In genomic region chr1:42136466-42136865, GRCh38 we compare ENCODE assay signal across 24 cellular contexts. TPM values are rescaled to one million over a fixed set of nuclear protein-coding genes. Genes with fewer than 3 reads are reported as not detected.
"Had no signal": no experiment of that assay in that cellular context is flagged by ENCODE, and none has a peak within 500 bp of the region (broad histone marks: within the 10 kb centered on the region; RNA-seq: fewer than 3 reads in every experiment).

No MANE protein-coding gene starts in this region.

- H3K36me3 ChIP-seq: esophagus squamous epithelium, gastrocnemius medialis, left lung, upper lobe of right lung had no signal

- H3K27ac ChIP-seq: coronary artery, esophagus squamous epithelium, gastrocnemius medialis, left lung had no signal

- ATAC-seq: gastrocnemius medialis; naive thymus-derived CD8-positive, alpha-beta T cell had no signal

- H3K9me3 ChIP-seq: esophagus squamous epithelium, gastrocnemius medialis, left lung, upper lobe of right lung had no signal

- DNase-seq: activated CD4-positive, alpha-beta T cell treated with anti-CD3 and anti-CD28 coated beads for 4 hours; activated CD4-positive, alpha-beta T cell treated with anti-CD3 and anti-CD28 coated beads, Interleukin-2, amount 50 U/mL, for 48 hours; activated CD4-positive, CD25-positive, alpha-beta regulatory T cell; activated effector memory CD4-positive, alpha-beta T cell treated with anti-CD3 and anti-CD28 coated beads, Interleukin-2, amount 50 U/mL, for 16 hours; activated naive CD4-positive, alpha-beta T cell treated with anti-CD3 and anti-CD28 coated beads, Interleukin-2, amount 10 ng/mL, durations not matched to agents 7 days and 5 days; amygdala; cerebellar nuclear complex; endodermal cell; esophagus squamous epithelium; gastrocnemius medialis; hippocampal formation; kidney glomerular epithelial cell; left lung; mammary epithelial cell; naive thymus-derived CD8-positive, alpha-beta T cell; retina; stimulated activated CD4-positive, alpha-beta T cell treated with anti-CD3 and anti-CD28 coated beads, Interleukin-4, amount 100 ng/mL, for 24 hours; stimulated activated naive CD4-positive, alpha-beta T cell treated with Interleukin-2 at 50 U/mL for 16 hours; upper lobe of right lung had no signal

- H3K4me3 ChIP-seq: coronary artery, esophagus squamous epithelium, gastrocnemius medialis, left lung, upper lobe of right lung had no signal

- H3K27me3 ChIP-seq: left lung had no signal

- H3K4me1 ChIP-seq: esophagus squamous epithelium, gastrocnemius medialis, left lung, upper lobe of right lung had no signal

RNA-seq across cellular contexts. Expression of gene GUCA2B, which starts 16.7 kb away (rescaled TPM):
- total RNA-seq: bronchial epithelial cell; endodermal cell; esophagus squamous epithelium; left lung; mammary epithelial cell; mesothelial cell of epicardium; naive thymus-derived CD8-positive, alpha-beta T cell; osteocyte; upper lobe of right lung had no signal
- polyA plus RNA-seq: mammary epithelial cell; naive thymus-derived CD8-positive, alpha-beta T cell had no signal

RNA-seq across cellular contexts. Expression of gene GUCA2A, which starts 28.1 kb away (rescaled TPM):
- total RNA-seq: bronchial epithelial cell; esophagus squamous epithelium; left lung; mammary epithelial cell; mesothelial cell of epicardium; naive thymus-derived CD8-positive, alpha-beta T cell; osteocyte; progenitor cell of endocrine pancreas; upper lobe of right lung had no signal
- polyA plus RNA-seq: mammary epithelial cell; naive thymus-derived CD8-positive, alpha-beta T cell had no signal
